ENCODE assay signal across 10 cellular contexts in genomic region chr2:222993920-222994650, GRCh38. TPM values are rescaled to one million over a fixed set of nuclear protein-coding genes. Genes with fewer than 3 reads are reported as not detected.
DNase-seq lines count a peak whose midpoint lies in the region; ATAC-seq, FAIRE-seq and TF ChIP-seq lines count a peak whose summit lies in the region.
"Had no signal": no experiment of that assay in that cellular context is flagged by ENCODE, and none has a peak within 500 bp of the region (broad histone marks: within the 10 kb centered on the region; RNA-seq: fewer than 3 reads in every experiment).

No MANE protein-coding gene starts in this region.

- peak; percentile 94 for FAIRE-seq in astrocyte (lab: Jason Lieb, UNC)

- H3K4me1 Mint-ChIP-seq in astrocyte (ENCODE audit: low read depth, unreplicated experiment), result peaks cover 31% of the 10 kb centered on the region
- H3K4me1 Mint-ChIP-seq: activated naive CD4-positive, alpha-beta T cell treated with anti-CD3 and anti-CD28 coated beads, Interleukin-2, amount 10 ng/mL, durations not matched to agents 7 days and 5 days had no signal

- H3K36me3 Mint-ChIP-seq in astrocyte (ENCODE audit: low read depth, unreplicated experiment), result peaks cover 8% of the 10 kb centered on the region
- H3K36me3 Mint-ChIP-seq: activated naive CD4-positive, alpha-beta T cell treated with anti-CD3 and anti-CD28 coated beads, Interleukin-2, amount 10 ng/mL, durations not matched to agents 7 days and 5 days had no signal

- H3K27me3 Mint-ChIP-seq in astrocyte (ENCODE audit: low read depth, unreplicated experiment), result no peaks in the 10 kb centered on the region

- TF ChIP-seq CTCF in astrocyte (IDR thresholded peaks at IDR 0.05; ENCODE audit: insufficient read depth, low read depth, low read length) (no peak), sigmoid colon (IDR thresholded peaks at IDR 0.05) (no peak)

- H3K9me3 Mint-ChIP-seq in astrocyte (ENCODE audit: unreplicated experiment), result peaks cover 5% of the 10 kb centered on the region
- H3K9me3 Mint-ChIP-seq: activated naive CD4-positive, alpha-beta T cell treated with anti-CD3 and anti-CD28 coated beads, Interleukin-2, amount 10 ng/mL, durations not matched to agents 7 days and 5 days had no signal

- peak; percentile 84 to 95 (median 92) for TF ChIP-seq EP300 in sigmoid colon (IDR thresholded peaks at IDR 0.05)

- H3K79me2 ChIP-seq in astrocyte (ENCODE audit: insufficient read depth, low read length), result no peaks in the 10 kb centered on the region

- DNase-seq in G401 (ENCODE audit: low spot score) (peak; percentile 94), astrocyte (ENCODE audit: low read depth) (peak; percentile 89), right cardiac atrium (peak; percentile 85 to 95 (median 89)), sigmoid colon (peak; percentile 98), HPDE6-E6E7 (ENCODE audit: extremely low spot score) (no peak)
- DNase-seq: activated naive CD4-positive, alpha-beta T cell treated with anti-CD3 and anti-CD28 coated beads, Interleukin-2, amount 10 ng/mL, durations not matched to agents 7 days and 5 days; NCI-H524 had no signal

- H3K27ac ChIP-seq in astrocyte (ENCODE audit: low read depth, low read length) (peak overlapping the region; percentile 28), right cardiac atrium (ENCODE audit: low read length) (peak overlapping the region; percentile 97), sigmoid colon (peak overlapping the region; percentile 65 to 86 (median 76))

- H3K27me3 ChIP-seq in astrocyte (ENCODE audit: insufficient read depth, low read length), result no peaks in the 10 kb centered on the region
- no peaks in the 10 kb centered on the region for H3K27me3 ChIP-seq in right cardiac atrium (ENCODE audit: control insufficient read depth, insufficient read depth)
- H3K27me3 ChIP-seq in sigmoid colon, result no peaks in the 10 kb centered on the region

- H3K4me2 ChIP-seq in astrocyte (ENCODE audit: low read length), result peak overlapping the region; percentile 24

- no peak for TF ChIP-seq POLR2A in sigmoid colon (IDR thresholded peaks at IDR 0.05)

- H3K9me3 ChIP-seq in astrocyte (ENCODE audit: insufficient read depth, low read depth, low read length) (no peaks in the 10 kb centered on the region), right cardiac atrium (ENCODE audit: control insufficient read depth, low read length) (no peaks in the 10 kb centered on the region), sigmoid colon (no peaks in the 10 kb centered on the region)

- ATAC-seq in right cardiac atrium (peak; percentile 99), HG03196 (IDR thresholded peaks at IDR 0.05; ENCODE audit: unreplicated experiment) (no peak), GM19397 (IDR thresholded peaks at IDR 0.05; ENCODE audit: unreplicated experiment) (no peak), GM21528 (IDR thresholded peaks at IDR 0.05; ENCODE audit: low FRiP score, unreplicated experiment) (no peak)

- peak overlapping the region; percentile 57 for H2AFZ ChIP-seq in astrocyte (ENCODE audit: low read depth, low read length)

- H3K4me1 ChIP-seq in astrocyte (ENCODE audit: insufficient read depth, low read length) (no peaks in the 10 kb centered on the region), right cardiac atrium (ENCODE audit: control insufficient read depth, insufficient read depth, low read length) (no peaks in the 10 kb centered on the region), sigmoid colon (peaks cover 0 to 22% (median 20%) of the 10 kb centered on the region in 4 donors)

- peak overlapping the region; percentile 20 for H3K4me3 Mint-ChIP-seq in astrocyte (ENCODE audit: unreplicated experiment)
- H3K4me3 Mint-ChIP-seq: activated naive CD4-positive, alpha-beta T cell treated with anti-CD3 and anti-CD28 coated beads, Interleukin-2, amount 10 ng/mL, durations not matched to agents 7 days and 5 days had no signal

- intact Hi-C loops in right cardiac atrium (cut with DNase I) (loop anchor here in 1 of 4 donors (10.0 kb wide), 1 partner anchor 51 kb away; no protein-coding TSS in a partner anchor), sigmoid colon (cut with DNase I) (loop anchor here (1.0 to 5.0 kb wide), 5 partner anchors 58 to 951 kb away; partner anchors contain the start of genes KCNE4 and WDFY1)

- H3K36me3 ChIP-seq in astrocyte (ENCODE audit: insufficient read depth, low read length) (no peaks in the 10 kb centered on the region), sigmoid colon (no peaks in the 10 kb centered on the region)

- H3K4me3 ChIP-seq in astrocyte (ENCODE audit: insufficient read depth, low read depth, low read length) (no peak overlapping the region), right cardiac atrium (ENCODE audit: low read length) (no peak overlapping the region), sigmoid colon (peak overlapping the region in 1 of 4 donors; percentile 1)

- in situ Hi-C loops in G401 (cut with HindIII; ENCODE audit: low sequenced_read_pairs), result no loop called here

- WGBS in right cardiac atrium, result 44% methylated on average over 8 of the region's 8 CpGs
- WGBS in sigmoid colon, 2 donors, result 62 to 73% methylated on average over 8 of the region's 8 CpGs

- H3K9ac ChIP-seq in astrocyte (ENCODE audit: low read length), result peak overlapping the region; percentile 3

- peak overlapping the region; percentile 99 for H3K27ac Mint-ChIP-seq in astrocyte (ENCODE audit: unreplicated experiment)
- H3K27ac Mint-ChIP-seq: activated naive CD4-positive, alpha-beta T cell treated with anti-CD3 and anti-CD28 coated beads, Interleukin-2, amount 10 ng/mL, durations not matched to agents 7 days and 5 days had no signal

- H4K20me1 ChIP-seq in astrocyte (ENCODE audit: insufficient read depth, low read length), result no peaks in the 10 kb centered on the region

RNA-seq across cellular contexts. Expression of gene KCNE4, which starts 57.9 kb away (rescaled TPM):
- not detected in 2 replicates for total RNA-seq in G401 (2014; rRNA removed; shearing (Covaris generic))
- 0.27 and 0.34 TPM in 2 replicates for total RNA-seq in astrocyte
- total RNA-seq in right cardiac atrium, result 1 to 10 TPM; 2.2 to 5.0 (median 3.4) TPM
- 3.3 TPM for polyA plus RNA-seq in right cardiac atrium
- 10 to 100 TPM in 2 of 4 donors, 1 to 10 TPM in 2; 5.4 to 18.7 (median 10.1) TPM for total RNA-seq in sigmoid colon
- polyA plus RNA-seq in sigmoid colon, result 1 to 10 TPM in 1 of 3 donors, under 1 TPM in 2; 0.23 to 3.8 (median 0.60) TPM

Comparison
In these comparisons a context has a peak if more than half of its experiments do, and no peak if none do; other contexts are left out.
1. H3K27ac ChIP-seq: peak in every context shown above with its lines; median percentile 97 in right cardiac atrium; 76 in sigmoid colon; 28 in astrocyte.
2. ATAC-seq: peak in right cardiac atrium (2 of 2); none in HG03196 (single experiment), GM19397 (single experiment) and GM21528 (single experiment).